ENCODE assay signal across 16 cellular contexts in genomic region chr20:53702617-53703016, GRCh38.
A peak's percentile ranks its signal among the peaks of the same experiment; 100 is the strongest.
DNase-seq lines count a peak whose midpoint lies in the region; ATAC-seq and TF ChIP-seq lines count a peak whose summit lies in the region.
"Had no signal": no experiment of that assay in that cellular context is flagged by ENCODE, and none has a peak within 500 bp of the region (broad histone marks: within the 10 kb centered on the region; RNA-seq: fewer than 3 reads in every experiment).

No MANE protein-coding gene starts in this region.

- POLR2A ChIA-PET in Panc1 (lab: Charles Lee) = no interaction called here

- no peak overlapping the region for H3K4me2 ChIP-seq in trophoblast cell (ENCODE audit: low read length)
- H3K4me2 ChIP-seq: A549; BLaER1 treated with 17β-estradiol and CSF1 and Interleukin-3, amounts not matched to agents 10 nM and 100 nM had no signal

- H2AK5ac ChIP-seq in trophoblast cell (ENCODE audit: low read length) = no peak overlapping the region

- no peak overlapping the region for H3K18ac ChIP-seq in trophoblast cell (ENCODE audit: low read length)

- H3K4me3 ChIP-seq in Panc1 (ENCODE audit: low read depth in 2 of 2, low read length in 2 of 2) = no peak overlapping the region
- no peak overlapping the region for H3K4me3 ChIP-seq in trophoblast cell (ENCODE audit: low read depth, low read length)
- H3K4me3 ChIP-seq in testis = peak overlapping the region; percentile 18 to 41
- H3K4me3 ChIP-seq: A549; BLaER1 treated with 17β-estradiol and CSF1 and Interleukin-3, amounts not matched to agents 10 nM and 100 nM had no signal

- H3K9me3 ChIP-seq in Panc1 (ENCODE audit: control insufficient read depth, insufficient read depth, low read depth, low read length) = no peaks in the 10 kb centered on the region
- H3K9me3 ChIP-seq in trophoblast cell (ENCODE audit: insufficient read depth, low read depth, low read length) = no peaks in the 10 kb centered on the region
- H3K9me3 ChIP-seq in testis = no peaks in the 10 kb centered on the region
- H3K9me3 ChIP-seq: A549, Caco-2 had no signal

- H3K27me3 ChIP-seq in Panc1 (ENCODE audit: control insufficient read depth, insufficient read depth, low read length) (no peaks in the 10 kb centered on the region), trophoblast cell (ENCODE audit: insufficient read depth, low read length) (no peaks in the 10 kb centered on the region), testis (no peaks in the 10 kb centered on the region)
- H3K27me3 ChIP-seq: BLaER1 treated with 17β-estradiol and CSF1 and Interleukin-3, amounts not matched to agents 10 nM and 100 nM had no signal

- no peak overlapping the region for H3K23ac ChIP-seq in trophoblast cell (ENCODE audit: low read length)

- peak overlapping the region; percentile 22 for H2BK120ac ChIP-seq in trophoblast cell (ENCODE audit: insufficient read depth, low read length, poor library complexity)

- H2AFZ ChIP-seq in trophoblast cell (ENCODE audit: insufficient read depth, low read length, poor library complexity) = no peak overlapping the region

- H2BK12ac ChIP-seq in trophoblast cell (ENCODE audit: low read length) = no peak overlapping the region

- no peak for ATAC-seq in Panc1
- ATAC-seq: A549; CD8-positive, alpha-beta T cell had no signal

- DNase-seq in Panc1 (ENCODE audit: low read depth, low spot score) = no peak
- DNase-seq in trophoblast cell = no peak
- no peak for DNase-seq in testis
- no peak for DNase-seq in amniotic stem cell (lab: John Stamatoyannopoulos, UW)
- DNase-seq in NCI-H1092 treated with DMSO at 0.1 percent for 48 hours (lab: John Stamatoyannopoulos, UW) = no peak
- DNase-seq: AML-193; Caco-2; Calu3; CD4-positive, alpha-beta T cell; CD8-positive, alpha-beta T cell; DMS79 treated with DMSO at 0.1 percent for 48 hours; GF-D8 had no signal

- no CpG with 5 or more reads among the region's 10 CpGs for WGBS in trophoblast cell (ENCODE audit: extremely low coverage, insufficient coverage, insufficient read length)
- WGBS in testis, 2 donors = 72 to 75% methylated on average over 10 of the region's 10 CpGs

- TF ChIP-seq POLR2A in testis (IDR thresholded peaks at IDR 0.05) = no peak

- no peak overlapping the region for H3K14ac ChIP-seq in trophoblast cell (ENCODE audit: low read length)

- H2BK5ac ChIP-seq in trophoblast cell (ENCODE audit: low read depth, low read length, poor library complexity) = no peak overlapping the region

- H3K27ac ChIP-seq in Panc1 (ENCODE audit: low read length) (peak overlapping the region; percentile 13; the same call in 1 of the 2 replicates), trophoblast cell (ENCODE audit: low read depth, low read length) (no peak overlapping the region), testis (no peak overlapping the region)
- H3K27ac ChIP-seq: 22Rv1; A549; BLaER1 treated with 17β-estradiol and CSF1 and Interleukin-3, amounts not matched to agents 10 nM and 100 nM; C4-2B had no signal

- no peak overlapping the region for H3K9ac ChIP-seq in trophoblast cell (ENCODE audit: low read length)
- H3K9ac ChIP-seq: BLaER1 treated with 17β-estradiol and CSF1 and Interleukin-3, amounts not matched to agents 10 nM and 100 nM had no signal

- H3K4ac ChIP-seq in trophoblast cell (ENCODE audit: low read depth, low read length) = no peak overlapping the region

- no peak for TF ChIP-seq CTCF in Panc1 (IDR thresholded peaks at IDR 0.05)
- TF ChIP-seq CTCF in testis (IDR thresholded peaks at IDR 0.05) = no peak

- in situ Hi-C loops in Panc1 (cut with HindIII; ENCODE audit: low pct_unique_long_range_greater_than_20kb, low sequenced_read_pairs) = no loop called here

- no peaks in the 10 kb centered on the region for H3K79me1 ChIP-seq in trophoblast cell (ENCODE audit: low read length)

- H4K12ac ChIP-seq in trophoblast cell (ENCODE audit: low read depth, low read length) = no peak overlapping the region

- BruUV-seq in Panc1 (replicated peaks; lab: Mats Ljungman, UMichigan) = no TSS peak

- CTCF ChIA-PET in Panc1 (lab: Charles Lee) = no interaction called here

- peak overlapping the region; percentile 6 for H4K91ac ChIP-seq in trophoblast cell (ENCODE audit: low read depth, low read length)

- H3K36me3 ChIP-seq in Panc1 (ENCODE audit: control insufficient read depth, insufficient read depth, low read length) = no peaks in the 10 kb centered on the region
- no peaks in the 10 kb centered on the region for H3K36me3 ChIP-seq in trophoblast cell (ENCODE audit: control insufficient read depth in 1 of 2, insufficient read depth in 2 of 2, low read length in 2 of 2)
- H3K36me3 ChIP-seq in testis (ENCODE audit: low read depth, missing control alignments) = no peaks in the 10 kb centered on the region
- H3K36me3 ChIP-seq: BLaER1 treated with 17β-estradiol and CSF1 and Interleukin-3, amounts not matched to agents 10 nM and 100 nM had no signal

- H3K4me1 ChIP-seq in Panc1 (ENCODE audit: control insufficient read depth, insufficient read depth, low read length) = peaks cover 19% of the 10 kb centered on the region
- H3K4me1 ChIP-seq in trophoblast cell (ENCODE audit: control insufficient read depth in 1 of 2, insufficient read depth in 2 of 2, low read length in 2 of 2) = no peaks in the 10 kb centered on the region
- H3K4me1 ChIP-seq in testis = no peaks in the 10 kb centered on the region

- intact Hi-C loops in Panc1 (cut with micrococcal nuclease; ENCODE audit: unreplicated experiment) (no loop called here), testis (cut with DNase I; ENCODE audit: low total_unique reads) (no loop called here)

- H3K79me2 ChIP-seq in trophoblast cell (ENCODE audit: control insufficient read depth, insufficient read depth, low read length, poor library complexity) = no peaks in the 10 kb centered on the region

- H4K8ac ChIP-seq in trophoblast cell (ENCODE audit: low read depth, low read length) = no peak overlapping the region

Comparison
In these comparisons a context has a peak if more than half of its experiments do, and no peak if none do; other contexts are left out.
1. H3K4me3 ChIP-seq: peak in testis (2 of 2); none in Panc1 (0 of 2) and trophoblast cell (single experiment).